20 cellular contexts compared by ENCODE assay signal in genomic region chr5:109987970-109988369, GRCh38.
DNase-seq lines count a peak whose midpoint lies in the region; ATAC-seq and TF ChIP-seq lines count a peak whose summit lies in the region.
"Had no signal": no experiment of that assay in that cellular context is flagged by ENCODE, and none has a peak within 500 bp of the region (broad histone marks: within the 10 kb centered on the region; RNA-seq: fewer than 3 reads in every experiment).

No MANE protein-coding gene starts in this region.

- H3K4me1 Mint-ChIP-seq in chondrocyte (ENCODE audit: low read depth) = peaks cover 21% of the 10 kb centered on the region
- no peaks in the 10 kb centered on the region for H3K4me1 Mint-ChIP-seq in effector memory CD8-positive, alpha-beta T cell (ENCODE audit: low read depth in 2 of 2)
- H3K4me1 Mint-ChIP-seq: B cell had no signal

- H3K4me3 ChIP-seq in mesenchymal stem cell (ENCODE audit: insufficient read depth in 1 of 2, low read depth in 1 of 2, low read length in 2 of 2) = no peak overlapping the region
- H3K4me3 ChIP-seq in skeletal muscle satellite cell (ENCODE audit: low read length) = no peak overlapping the region
- H3K4me3 ChIP-seq: adrenal gland had no signal

- peaks cover 0 to 4% of the 10 kb centered on the region in 2 experiments for H3K27me3 ChIP-seq in mesenchymal stem cell (ENCODE audit: control insufficient read depth in 1 of 2, insufficient read depth in 1 of 2, low read length in 2 of 2)
- no peaks in the 10 kb centered on the region for H3K27me3 ChIP-seq in skeletal muscle satellite cell (ENCODE audit: control insufficient read depth, insufficient read depth, low read length)
- H3K27me3 ChIP-seq: adrenal gland had no signal

- no peak overlapping the region for H3K4me3 Mint-ChIP-seq in chondrocyte (ENCODE audit: unreplicated experiment)
- no peak overlapping the region for H3K4me3 Mint-ChIP-seq in effector memory CD8-positive, alpha-beta T cell
- H3K4me3 Mint-ChIP-seq: B cell had no signal

- no peak for ATAC-seq in effector memory CD8-positive, alpha-beta T cell (replicated peaks)

- WGBS in mesenchymal stem cell = 57% methylated on average over 1 of the region's 2 CpGs

- H3K18ac ChIP-seq in mesenchymal stem cell (ENCODE audit: low read depth in 1 of 2, low read length in 2 of 2) = no peak overlapping the region

- no peak overlapping the region for H3K23ac ChIP-seq in mesenchymal stem cell (ENCODE audit: low read length in 2 of 2)

- no peak for DNase-seq in chondrocyte (ENCODE audit: low spot score)
- DNase-seq in mesenchymal stem cell = peak; percentile 9
- DNase-seq in effector memory CD8-positive, alpha-beta T cell = no peak
- DNase-seq in activated CD8-positive, alpha-beta memory T cell treated with anti-CD3 and anti-CD28 coated beads, Interleukin-2, amount 50 U/mL, for 48 hours = no peak
- DNase-seq in head of caudate nucleus = no peak
- DNase-seq in NCI-H524 treated with DMSO at 0.1 percent for 48 hours (lab: John Stamatoyannopoulos, UW) = no peak
- DNase-seq: activated CD4-positive, alpha-beta T cell treated with anti-CD3 and anti-CD28 coated beads, Interleukin-2, amount 50 U/mL, for 1 hour; activated effector memory CD4-positive, alpha-beta T cell treated with anti-CD3 and anti-CD28 coated beads, Interleukin-2, amount 50 U/mL, for 16 hours; adrenal gland; COR-L47; GOT3; Karpas-422; NCI-H1105; NCI-H2081 treated with DMSO at 0.1 percent for 48 hours; NCI-H510A treated with DMSO at 0.1 percent for 48 hours; SIG-M5; stimulated activated CD4-positive, alpha-beta T cell treated with anti-CD3 and anti-CD28 coated beads, Interleukin-4, amount 100 ng/mL, for 24 hours had no signal

- no peaks in the 10 kb centered on the region for H3K36me3 Mint-ChIP-seq in chondrocyte (ENCODE audit: low read depth)
- H3K36me3 Mint-ChIP-seq in effector memory CD8-positive, alpha-beta T cell (ENCODE audit: insufficient read depth) = no peaks in the 10 kb centered on the region

- H3K4ac ChIP-seq in mesenchymal stem cell (ENCODE audit: low read depth in 1 of 2, low read length in 2 of 2) = no peak overlapping the region

- no peaks in the 10 kb centered on the region for H3K27me3 Mint-ChIP-seq in chondrocyte (ENCODE audit: low read depth)
- H3K27me3 Mint-ChIP-seq in effector memory CD8-positive, alpha-beta T cell = peaks cover 17 to 27% of the 10 kb centered on the region in 2 donors

- intact Hi-C loops in head of caudate nucleus (cut with DNase I) = no loop called here

- H3K4me2 ChIP-seq in mesenchymal stem cell (ENCODE audit: low read length, poor library complexity, severe bottlenecking) (no peak overlapping the region), skeletal muscle satellite cell (ENCODE audit: low read length) (no peak overlapping the region)

- H3K9me3 Mint-ChIP-seq in chondrocyte (ENCODE audit: low read depth) = no peaks in the 10 kb centered on the region
- H3K9me3 Mint-ChIP-seq in effector memory CD8-positive, alpha-beta T cell = no peaks in the 10 kb centered on the region

- H2AK5ac ChIP-seq in mesenchymal stem cell (ENCODE audit: low read length, severe bottlenecking) = no peak overlapping the region

- no peak overlapping the region for H2BK12ac ChIP-seq in mesenchymal stem cell (ENCODE audit: low read length in 2 of 2)

- no peak overlapping the region for H2AFZ ChIP-seq in mesenchymal stem cell (ENCODE audit: low read depth, low read length)

- TF ChIP-seq CTCF in VCaP (conservative IDR thresholded peaks at IDR 0.05) (no peak), chondrocyte (IDR thresholded peaks at IDR 0.05) (no peak)

- H2BK120ac ChIP-seq in mesenchymal stem cell (ENCODE audit: low read depth, low read length) = no peak overlapping the region

- peak overlapping the region; percentile 80 for H3K27ac Mint-ChIP-seq in chondrocyte (ENCODE audit: unreplicated experiment)
- no peak overlapping the region for H3K27ac Mint-ChIP-seq in effector memory CD8-positive, alpha-beta T cell
- H3K27ac Mint-ChIP-seq: B cell had no signal

- H3K14ac ChIP-seq in mesenchymal stem cell (ENCODE audit: low read length in 2 of 2) = no peak overlapping the region

- no peak overlapping the region for H3K9ac ChIP-seq in mesenchymal stem cell (ENCODE audit: low read length)
- peak overlapping the region; percentile 7 for H3K9ac ChIP-seq in skeletal muscle satellite cell (ENCODE audit: low read depth, low read length)

- H2BK5ac ChIP-seq in mesenchymal stem cell (ENCODE audit: low read depth, low read length, poor library complexity, severe bottlenecking) = no peak overlapping the region

- H3K79me1 ChIP-seq in mesenchymal stem cell (replicated peaks; ENCODE audit: low read length, poor library complexity, severe bottlenecking) = no peaks in the 10 kb centered on the region

- no peak overlapping the region for H4K8ac ChIP-seq in mesenchymal stem cell (ENCODE audit: low read length)

- H3K36me3 ChIP-seq in mesenchymal stem cell (ENCODE audit: control insufficient read depth in 1 of 2, insufficient read depth in 2 of 2, low read depth in 1 of 2, low read length in 2 of 2) (no peaks in the 10 kb centered on the region), skeletal muscle satellite cell (ENCODE audit: insufficient read depth, low read length) (no peaks in the 10 kb centered on the region)
- H3K36me3 ChIP-seq: adrenal gland had no signal

- H3K4me1 ChIP-seq in mesenchymal stem cell (ENCODE audit: control insufficient read depth, insufficient read depth, low read depth, low read length) (no peaks in the 10 kb centered on the region), skeletal muscle satellite cell (ENCODE audit: control insufficient read depth, insufficient read depth, low read length) (peaks cover 9% of the 10 kb centered on the region)
- H3K4me1 ChIP-seq: adrenal gland had no signal

- H3K9me3 ChIP-seq in mesenchymal stem cell (ENCODE audit: control insufficient read depth, low read length) (no peaks in the 10 kb centered on the region), skeletal muscle satellite cell (replicated peaks; ENCODE audit: low read length) (no peaks in the 10 kb centered on the region)
- H3K9me3 ChIP-seq: adrenal gland had no signal

- H2BK15ac ChIP-seq in mesenchymal stem cell (ENCODE audit: low read depth, poor library complexity, severe bottlenecking) = no peak overlapping the region

- H3K27ac ChIP-seq in VCaP (peak overlapping the region; percentile 62), mesenchymal stem cell (ENCODE audit: low read length, poor library complexity, severe bottlenecking) (no peak overlapping the region)
- H3K27ac ChIP-seq: adrenal gland had no signal

- H4K91ac ChIP-seq in mesenchymal stem cell (ENCODE audit: low read length) = no peak overlapping the region
